Comparison of ENCODE assay signal across 8 cellular contexts in genomic region chr15:43370975-43371974, GRCh38. TPM values are rescaled to one million over a fixed set of nuclear protein-coding genes. Genes with fewer than 3 reads are reported as not detected.
DNase-seq lines count a peak whose midpoint lies in the region; ATAC-seq and TF ChIP-seq lines count a peak whose summit lies in the region.

A gene with protein sequence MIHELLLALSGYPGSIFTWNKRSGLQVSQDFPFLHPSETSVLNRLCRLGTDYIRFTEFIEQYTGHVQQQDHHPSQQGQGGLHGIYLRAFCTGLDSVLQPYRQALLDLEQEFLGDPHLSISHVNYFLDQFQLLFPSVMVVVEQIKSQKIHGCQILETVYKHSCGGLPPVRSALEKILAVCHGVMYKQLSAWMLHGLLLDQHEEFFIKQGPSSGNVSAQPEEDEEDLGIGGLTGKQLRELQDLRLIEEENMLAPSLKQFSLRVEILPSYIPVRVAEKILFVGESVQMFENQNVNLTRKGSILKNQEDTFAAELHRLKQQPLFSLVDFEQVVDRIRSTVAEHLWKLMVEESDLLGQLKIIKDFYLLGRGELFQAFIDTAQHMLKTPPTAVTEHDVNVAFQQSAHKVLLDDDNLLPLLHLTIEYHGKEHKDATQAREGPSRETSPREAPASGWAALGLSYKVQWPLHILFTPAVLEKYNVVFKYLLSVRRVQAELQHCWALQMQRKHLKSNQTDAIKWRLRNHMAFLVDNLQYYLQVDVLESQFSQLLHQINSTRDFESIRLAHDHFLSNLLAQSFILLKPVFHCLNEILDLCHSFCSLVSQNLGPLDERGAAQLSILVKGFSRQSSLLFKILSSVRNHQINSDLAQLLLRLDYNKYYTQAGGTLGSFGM (plus strand): TSS chr15:43371101. CDS start chr15:43371355, 254 bp downstream.
Gene ZSCAN29 (minus strand): TSS chr15:43371043. CDS start chr15:43369913, 1,130 bp downstream.

- peak within 1 kb of the TSS; percentile 82 for H3K14ac ChIP-seq in IMR-90 (replicated peaks; ENCODE audit: low read depth, low read length)

- POLR2A ChIA-PET in IMR-90 (lab: Charles Lee; ENCODE audit: unreplicated experiment) = interaction anchor here (0.6 to 0.7 kb wide), 3 partner anchors 13 to 137 kb away, joined by 3 to 5 read pairs (median 4); no protein-coding TSS in a partner anchor

- H3K27ac Mint-ChIP-seq in naive B cell = peak within 1 kb of the TSS; percentile 86 to 97 (median 96)
- peak within 1 kb of the TSS; percentile 93 for H3K27ac Mint-ChIP-seq in stimulated activated memory B cell treated with anti-CD40 and anti-IgM and Interleukin-4, amounts not matched to agents 10 μg/mL and 1 μg/mL and 100 μg/mL, for 72 hours

- H3K27me3 ChIP-seq in IMR-90 (ENCODE audit: control insufficient read depth, insufficient read depth, low read length) = no peaks in the 10 kb centered on the region

- H2AK5ac ChIP-seq in IMR-90 (ENCODE audit: low read depth, low read length) = peak within 1 kb of the TSS; percentile 57

- H3K23ac ChIP-seq in IMR-90 (ENCODE audit: low read depth, low read length) = peak within 1 kb of the TSS; percentile 94

- peak within 1 kb of the TSS; percentile 96 for H3K27ac ChIP-seq in IMR-90 (ENCODE audit: insufficient read depth, low read length)

- peak within 1 kb of the TSS; percentile 96 for H2AK9ac ChIP-seq in IMR-90 (replicated peaks; ENCODE audit: low read depth, low read length, poor library complexity)

- H3K4ac ChIP-seq in IMR-90 (ENCODE audit: low read depth, low read length) = peak within 1 kb of the TSS; percentile 93

- no TSS peak for BruUV-seq in IMR-90 (replicated peaks; lab: Mats Ljungman, UMichigan)

- dilution Hi-C loops in IMR-90 (cut with HindIII; ENCODE audit: low sequenced_read_pairs, unreplicated experiment) = no loop called here

- H3K9me3 ChIP-seq in IMR-90 (ENCODE audit: control insufficient read depth, insufficient read depth, low read length) = peaks cover 11% of the 10 kb centered on the region

- intact Hi-C loops in IMR-90 (cut with micrococcal nuclease) = no loop called here

- peak within 1 kb of the TSS; percentile 98 for H3K9ac ChIP-seq in IMR-90 (ENCODE audit: low read depth, low read length)

- peak within 1 kb of the TSS; percentile 86; the same call in 1 of the 3 replicates for H2BK15ac ChIP-seq in IMR-90 (ENCODE audit: low read depth, low read length)

- 0% methylated on average over 25 of the region's 66 CpGs; no CpG with 5 or more reads in 1 of the 2 experiments for WGBS in IMR-90 (ENCODE audit: extremely low coverage in 2 of 2, insufficient read length in 1 of 2), 2 experiments

- peak within 1 kb of the TSS; percentile 83 for H4K5ac ChIP-seq in IMR-90 (ENCODE audit: low read depth, low read length)

- no peak for TF ChIP-seq RAD21 in IMR-90 (IDR thresholded peaks at IDR 0.05; ENCODE audit: low read length)

- peak within 1 kb of the TSS; percentile 99 for H3K4me2 ChIP-seq in IMR-90 (ENCODE audit: low read depth, low read length)

- peak within 1 kb of the TSS; percentile 86 for H4K91ac ChIP-seq in IMR-90 (ENCODE audit: insufficient read depth, low read depth, low read length)

- no peak for TF ChIP-seq CTCF in IMR-90 (conservative IDR thresholded peaks at IDR 0.05; ENCODE audit: low read depth, low read length)

- in situ Hi-C loops in Caki2 (cut with HindIII; ENCODE audit: low pct_unique_long_range_greater_than_20kb, low sequenced_read_pairs) = no loop called here
- in situ Hi-C loops in IMR-90 (cut with MboI; ENCODE audit: low sequenced_read_pairs) = no loop called here

- H3K18ac ChIP-seq in IMR-90 (ENCODE audit: low read depth, low read length) = peak within 1 kb of the TSS; percentile 55; the same call in 1 of the 2 replicates

- H3K36me3 Mint-ChIP-seq in naive B cell = peaks cover 15 to 19% of the 10 kb centered on the region in 2 donors
- peaks cover 32% of the 10 kb centered on the region for H3K36me3 Mint-ChIP-seq in stimulated activated memory B cell treated with anti-CD40 and anti-IgM and Interleukin-4, amounts not matched to agents 10 μg/mL and 1 μg/mL and 100 μg/mL, for 72 hours

- H3K4me1 ChIP-seq in IMR-90 (ENCODE audit: control insufficient read depth, insufficient read depth, low read length) = peaks cover 2% of the 10 kb centered on the region; the same call in 1 of the 2 replicates

- no peak within 1 kb of the TSS for H2BK20ac ChIP-seq in IMR-90 (ENCODE audit: low read depth, low read length)

- peaks cover 43 to 48% of the 10 kb centered on the region in 2 experiments for H3K79me1 ChIP-seq in IMR-90 (ENCODE audit: low read depth in 1 of 2, low read length in 2 of 2)

- ATAC-seq in GM21390 (IDR thresholded peaks at IDR 0.05; ENCODE audit: unreplicated experiment) (peak; percentile 72), IMR-90 (ENCODE audit: low read depth) (peak; percentile 95), naive B cell (ENCODE audit: low read depth in 2 of 2) (peak; percentile 79 to 80)
- peak; percentile 94 for ATAC-seq in stimulated activated memory B cell treated with anti-CD40 and anti-IgM and Interleukin-4, amounts not matched to agents 10 μg/mL and 1 μg/mL and 100 μg/mL, for 72 hours

- peaks cover 6% of the 10 kb centered on the region; the same call in 1 of the 2 replicates for H3K9me1 ChIP-seq in IMR-90 (ENCODE audit: insufficient read depth, low read length)

- peak within 1 kb of the TSS; percentile 97 for H3K4me3 ChIP-seq in IMR-90 (ENCODE audit: insufficient read depth, low read depth, low read length)

- DNase-seq in Caki2 (ENCODE audit: low read depth) (peak; percentile 71), IMR-90 (peak; percentile 62), fibroblast of gingiva (ENCODE audit: low read depth) (peak; percentile 64), naive B cell (peak; percentile 79)
- peak; percentile 87 to 88 for DNase-seq in activated T-cell treated with anti-CD3 and anti-CD28 coated beads, Interleukin-2, amount 50 U/mL, for 48 hours

- peak within 1 kb of the TSS; percentile 100 for H2AFZ ChIP-seq in IMR-90 (replicated peaks; ENCODE audit: low read length, poor library complexity)

- no peaks in the 10 kb centered on the region for H3K9me3 Mint-ChIP-seq in naive B cell
- H3K9me3 Mint-ChIP-seq in stimulated activated memory B cell treated with anti-CD40 and anti-IgM and Interleukin-4, amounts not matched to agents 10 μg/mL and 1 μg/mL and 100 μg/mL, for 72 hours = peaks cover 9% of the 10 kb centered on the region

- H3K4me3 Mint-ChIP-seq in naive B cell = peak within 1 kb of the TSS; percentile 88 to 98 (median 94)
- peak within 1 kb of the TSS; percentile 97 for H3K4me3 Mint-ChIP-seq in stimulated activated memory B cell treated with anti-CD40 and anti-IgM and Interleukin-4, amounts not matched to agents 10 μg/mL and 1 μg/mL and 100 μg/mL, for 72 hours

- peaks cover 5% of the 10 kb centered on the region; the same call in 1 of the 2 replicates for H4K20me1 ChIP-seq in IMR-90 (ENCODE audit: insufficient read depth, low read length)

- H3K36me3 ChIP-seq in IMR-90 (ENCODE audit: control insufficient read depth, insufficient read depth, low read length) = peaks cover 11% of the 10 kb centered on the region

- no peaks in the 10 kb centered on the region for H3K27me3 Mint-ChIP-seq in naive B cell
- H3K27me3 Mint-ChIP-seq in stimulated activated memory B cell treated with anti-CD40 and anti-IgM and Interleukin-4, amounts not matched to agents 10 μg/mL and 1 μg/mL and 100 μg/mL, for 72 hours = no peaks in the 10 kb centered on the region

- peak within 1 kb of the TSS; percentile 73; the same call in 1 of the 2 replicates for H3K56ac ChIP-seq in IMR-90 (ENCODE audit: extremely low read depth, insufficient read depth, low read length)

- peak within 1 kb of the TSS; percentile 83 for H2BK5ac ChIP-seq in IMR-90 (ENCODE audit: low read depth, low read length, poor library complexity, severe bottlenecking)

- H4K8ac ChIP-seq in IMR-90 (ENCODE audit: low read depth in 2 of 2, low read length in 2 of 2) = peak within 1 kb of the TSS; percentile 98 to 99

- peaks cover 47 to 59% (median 55%) of the 10 kb centered on the region in 3 donors for H3K4me1 Mint-ChIP-seq in naive B cell
- H3K4me1 Mint-ChIP-seq in stimulated activated memory B cell treated with anti-CD40 and anti-IgM and Interleukin-4, amounts not matched to agents 10 μg/mL and 1 μg/mL and 100 μg/mL, for 72 hours = peaks cover 60% of the 10 kb centered on the region

- no peak for TF ChIP-seq POLR2A in IMR-90 (IDR thresholded peaks at IDR 0.05; ENCODE audit: low read depth, low read length)

- CTCF ChIA-PET in IMR-90 (lab: Yijun Ruan, JAX) = interaction anchor here (0.6 to 1.3 kb wide), 6 partner anchors 11 to 816 kb away, joined by 3 to 5 read pairs (median 3); no protein-coding TSS in a partner anchor

- H2BK120ac ChIP-seq in IMR-90 (ENCODE audit: low read depth, low read length) = peak within 1 kb of the TSS; percentile 81

TF ChIP-seq in IMR-90, 13 proteins besides CTCF, POLR2A, EP300 and RAD21 (continues in another document):
- no peak for TF ChIP-seq NFE2L2 (IDR thresholded peaks at IDR 0.05; ENCODE audit: low read depth, low read length)

TF ChIP-seq in PFSK-1, 5 proteins besides CTCF, POLR2A, EP300 and RAD21 (continues in another document):
- TF ChIP-seq POLR2AphosphoS5 (IDR thresholded peaks at IDR 0.05; ENCODE audit: low read depth, low read length) = peak; percentile 80

RNA-seq across cellular contexts. Expression of the first gene that starts in this region (rescaled TPM):
- total RNA-seq in Caki2 (2014; rRNA removed; shearing (Covaris generic); ENCODE audit: low replicate concordance) = 9.1 and 17.3 TPM in 2 replicates
- 11.9 and 12.7 TPM in 2 replicates for total RNA-seq in IMR-90 (2012; rRNA removed)
- polyA plus RNA-seq in IMR-90 (2012; rRNA removed) (7.7 and 7.9 TPM in 2 replicates), naive B cell (ENCODE audit: low read depth in 6 of 6) (10 to 100 TPM in 5 of 6 donors, 1 to 10 TPM in 1; 3.1 to 16.5 (median 11.3) TPM)
- polyA plus RNA-seq in IMR-90 (2012; cell fraction: cytosol; rRNA removed) = 4.5 and 4.6 TPM in 2 replicates
- 7.5 and 11.6 TPM in 2 replicates for polyA plus RNA-seq in IMR-90 (2012; cell fraction: nucleus; rRNA removed; ENCODE audit: low replicate concordance)
- 21.6 TPM for polyA plus RNA-seq in PFSK-1 (2012; ENCODE audit: insufficient read length, low read depth)

RNA-seq across cellular contexts. Expression of gene ZSCAN29, which starts in this region (rescaled TPM):
- total RNA-seq in Caki2 (2014; rRNA removed; shearing (Covaris generic); ENCODE audit: low replicate concordance) = 8.4 and 15.9 TPM in 2 replicates
- 8.6 and 9.4 TPM in 2 replicates for total RNA-seq in IMR-90 (2012; rRNA removed)
- polyA plus RNA-seq in IMR-90 (2012; rRNA removed) = 5.6 and 6.8 TPM in 2 replicates
- polyA plus RNA-seq in IMR-90 (2012; cell fraction: cytosol; rRNA removed) = 2.3 and 5.2 TPM in 2 replicates
- polyA plus RNA-seq in IMR-90 (2012; cell fraction: nucleus; rRNA removed; ENCODE audit: low replicate concordance) = 4.8 and 12.4 TPM in 2 replicates
- polyA plus RNA-seq in PFSK-1 (2012; ENCODE audit: insufficient read length, low read depth) = 17.5 TPM
- 10 to 100 TPM in 2 of 6 donors, 1 to 10 TPM in 4; 3.9 to 14.2 (median 9.7) TPM for polyA plus RNA-seq in naive B cell (ENCODE audit: low read depth in 6 of 6)

Comparison
In these comparisons a context has a peak if more than half of its experiments do, and no peak if none do; other contexts are left out.
1. Peak in every context shown above with its lines: DNase-seq, ATAC-seq, H3K4me3 ChIP-seq and H3K27ac ChIP-seq.